Comparison of ENCODE assay signal across 20 cellular contexts in genomic region chr6:151357758-151358436, GRCh38. TPM values are rescaled to one million over a fixed set of nuclear protein-coding genes. Genes with fewer than 3 reads are reported as not detected.
DNase-seq lines count a peak whose midpoint lies in the region; ATAC-seq, FAIRE-seq and TF ChIP-seq lines count a peak whose summit lies in the region.
"Had no signal": no experiment of that assay in that cellular context is flagged by ENCODE, and none has a peak within 500 bp of the region (broad histone marks: within the 10 kb centered on the region; RNA-seq: fewer than 3 reads in every experiment).

No MANE protein-coding gene starts in this region.

- ATAC-seq in GM18511 (IDR thresholded peaks at IDR 0.05; ENCODE audit: unreplicated experiment), result no peak
- no peak for ATAC-seq in GM21526 (IDR thresholded peaks at IDR 0.05; ENCODE audit: low FRiP score, unreplicated experiment)
- no peak for ATAC-seq in GM19452 (IDR thresholded peaks at IDR 0.05; ENCODE audit: unreplicated experiment)
- ATAC-seq: Right ventricle myocardium inferior had no signal

- FAIRE-seq in GM12892 (lab: Jason Lieb, UNC) (peak; percentile 17), astrocyte (lab: Jason Lieb, UNC) (peak; percentile 49)
- FAIRE-seq: G401.6 had no signal

- no peak for TF ChIP-seq POLR2A in GM12892 (IDR thresholded peaks at IDR 0.05; ENCODE audit: low read depth, low read length)

- H3K9me3 Mint-ChIP-seq in astrocyte (ENCODE audit: unreplicated experiment), result peaks cover 2% of the 10 kb centered on the region
- H3K9me3 Mint-ChIP-seq in mesothelial cell of epicardium, result no peaks in the 10 kb centered on the region

- H3K9ac ChIP-seq in astrocyte (ENCODE audit: low read length), result no peak overlapping the region
- H3K9ac ChIP-seq: KMS-11 had no signal

- no peak for DNase-seq in GM12892 (ENCODE audit: insufficient read length)
- DNase-seq in LNCaP clone FGC (ENCODE audit: low read depth), result peak; percentile 35
- DNase-seq in astrocyte (ENCODE audit: low read depth), result no peak
- DNase-seq in mesothelial cell of epicardium (ENCODE audit: low spot score in 2 of 2, unreplicated experiment in 2 of 2), result no peak
- DNase-seq in NCI-H2081 treated with DMSO at 0.1 percent for 48 hours (lab: John Stamatoyannopoulos, UW), result no peak
- DNase-seq: AML-193, Caco-2, NCI-H1417 treated with DMSO at 0.1 percent for 48 hours, NCI-H1930, NCI-H345, NCI-H524 treated with DMSO at 0.1 percent for 48 hours, Peyer's patch, SW 1271 had no signal

- H3K4me3 Mint-ChIP-seq in astrocyte (ENCODE audit: unreplicated experiment) (no peak overlapping the region), mesothelial cell of epicardium (no peak overlapping the region)

- H3K4me3 ChIP-seq in LNCaP clone FGC (ENCODE audit: low read depth, low read length), result no peak overlapping the region
- H3K4me3 ChIP-seq in astrocyte (ENCODE audit: insufficient read depth, low read depth, low read length), result no peak overlapping the region
- H3K4me3 ChIP-seq: Peyer's patch had no signal

- peaks cover 45% of the 10 kb centered on the region for H3K36me3 ChIP-seq in astrocyte (ENCODE audit: insufficient read depth, low read length)

- TF ChIP-seq CTCF in LNCaP clone FGC (IDR thresholded peaks at IDR 0.05; ENCODE audit: control insufficient read depth, extremely low read depth, insufficient read depth) (no peak), astrocyte (IDR thresholded peaks at IDR 0.05; ENCODE audit: insufficient read depth, low read depth, low read length) (no peak), mesothelial cell of epicardium (IDR thresholded peaks at IDR 0.05; ENCODE audit: unreplicated experiment) (no peak)

- H3K4me1 Mint-ChIP-seq in astrocyte (ENCODE audit: low read depth, unreplicated experiment), result no peaks in the 10 kb centered on the region
- H3K4me1 Mint-ChIP-seq in mesothelial cell of epicardium, result peaks cover 7% of the 10 kb centered on the region

- H3K27ac ChIP-seq in astrocyte (ENCODE audit: low read depth, low read length), result no peak overlapping the region
- H3K27ac ChIP-seq: C4-2B, KMS-11, Peyer's patch had no signal

- no peaks in the 10 kb centered on the region for H3K27me3 Mint-ChIP-seq in astrocyte (ENCODE audit: low read depth, unreplicated experiment)
- H3K27me3 Mint-ChIP-seq in mesothelial cell of epicardium (ENCODE audit: low read depth), result no peaks in the 10 kb centered on the region

- no peak overlapping the region for H3K4me2 ChIP-seq in astrocyte (ENCODE audit: low read length)
- H3K4me2 ChIP-seq: KMS-11 had no signal

- H3K27ac Mint-ChIP-seq in astrocyte (ENCODE audit: unreplicated experiment) (no peak overlapping the region), mesothelial cell of epicardium (peak overlapping the region; percentile 80)

- no peak overlapping the region for H2AFZ ChIP-seq in astrocyte (ENCODE audit: low read depth, low read length)

- H3K4me1 ChIP-seq in astrocyte (ENCODE audit: insufficient read depth, low read length), result peaks cover 2% of the 10 kb centered on the region
- H3K4me1 ChIP-seq: Caco-2, Peyer's patch had no signal

- H3K36me3 Mint-ChIP-seq in astrocyte (ENCODE audit: low read depth, unreplicated experiment) (peaks cover 3% of the 10 kb centered on the region), mesothelial cell of epicardium (peaks cover 18% of the 10 kb centered on the region)

- H3K9me3 ChIP-seq in astrocyte (ENCODE audit: insufficient read depth, low read depth, low read length), result no peaks in the 10 kb centered on the region
- H3K9me3 ChIP-seq: Caco-2, Peyer's patch had no signal

- no peaks in the 10 kb centered on the region for H3K27me3 ChIP-seq in astrocyte (ENCODE audit: insufficient read depth, low read length)
- H3K27me3 ChIP-seq: Peyer's patch had no signal

- peaks cover 16% of the 10 kb centered on the region for H3K79me2 ChIP-seq in astrocyte (ENCODE audit: insufficient read depth, low read length)

- H4K20me1 ChIP-seq in astrocyte (ENCODE audit: insufficient read depth, low read length), result peaks cover 12% of the 10 kb centered on the region

RNA-seq across cellular contexts. Expression of gene ZBTB2, which starts 33.5 kb away (rescaled TPM):
- 9.3 TPM for polyA plus RNA-seq in GM12892 (2012; ENCODE audit: missing spikeins)
- total RNA-seq in astrocyte (19.3 and 20.8 TPM in 2 replicates), mesothelial cell of epicardium (15.2 to 16.1 TPM (median 15.8 TPM) in 3 replicates)
